Comparison of ENCODE assay signal across 17 cellular contexts in the genomic region with DNA sequence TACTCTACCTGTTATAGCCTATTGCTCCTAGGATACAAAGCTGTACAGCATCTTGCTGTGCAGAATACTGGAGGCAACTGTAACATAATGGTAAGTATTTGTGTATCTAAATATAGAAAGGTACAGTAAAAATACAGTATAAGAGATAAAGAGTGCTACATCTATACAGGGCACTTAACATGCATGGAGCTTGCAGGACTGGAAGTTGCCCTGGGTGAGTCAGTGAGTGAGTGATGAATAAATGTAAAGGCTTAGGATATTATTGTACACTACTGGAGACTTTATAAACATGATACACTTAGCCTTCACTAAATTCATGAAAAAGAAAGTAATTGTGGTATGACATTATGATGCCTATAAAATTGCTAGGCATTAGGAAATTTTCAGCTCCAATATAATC.
DNase-seq lines count a peak whose midpoint lies in the region; ATAC-seq and TF ChIP-seq lines count a peak whose summit lies in the region.
"Had no signal": no experiment of that assay in that cellular context is flagged by ENCODE, and none has a peak within 500 bp of the region (broad histone marks: within the 10 kb centered on the region; RNA-seq: fewer than 3 reads in every experiment).

No MANE protein-coding gene starts in this region.

- H3K4me2 ChIP-seq in mesenchymal stem cell (ENCODE audit: low read length, poor library complexity, severe bottlenecking) (no peak overlapping the region), mesendoderm (ENCODE audit: low read length) (no peak overlapping the region)
- H3K4me2 ChIP-seq: KMS-11, PC-9 had no signal

- H2BK12ac ChIP-seq in mesenchymal stem cell (ENCODE audit: low read length in 2 of 2) = no peak overlapping the region

- H2BK15ac ChIP-seq in mesenchymal stem cell (ENCODE audit: low read depth, poor library complexity, severe bottlenecking) = no peak overlapping the region
- H2BK15ac ChIP-seq in mesendoderm (replicated peaks; ENCODE audit: low read depth) = no peak overlapping the region

- H3K79me2 ChIP-seq in ACC112 (ENCODE audit: control insufficient read depth, insufficient read depth, low read length, unreplicated experiment) (no peaks in the 10 kb centered on the region), mesendoderm (ENCODE audit: control insufficient read depth, insufficient read depth, low read length) (no peaks in the 10 kb centered on the region)

- H3K36me3 ChIP-seq in ACC112 (ENCODE audit: insufficient read depth, low read length) = no peaks in the 10 kb centered on the region
- H3K36me3 ChIP-seq in SK-N-MC (ENCODE audit: insufficient read depth, low read length) = no peaks in the 10 kb centered on the region
- no peaks in the 10 kb centered on the region for H3K36me3 ChIP-seq in mesenchymal stem cell (ENCODE audit: control insufficient read depth in 1 of 2, insufficient read depth in 2 of 2, low read depth in 1 of 2, low read length in 2 of 2)
- H3K36me3 ChIP-seq in mesendoderm (ENCODE audit: control insufficient read depth, insufficient read depth, low read length) = no peaks in the 10 kb centered on the region
- H3K36me3 ChIP-seq: SJSA1 had no signal

- peaks cover 41% of the 10 kb centered on the region for H3K4me1 ChIP-seq in ACC112 (ENCODE audit: control insufficient read depth, insufficient read depth, low read length, unreplicated experiment)
- no peaks in the 10 kb centered on the region for H3K4me1 ChIP-seq in mesenchymal stem cell (ENCODE audit: control insufficient read depth, insufficient read depth, low read depth, low read length)
- H3K4me1 ChIP-seq in mesendoderm (ENCODE audit: control insufficient read depth, low read depth, low read length) = no peaks in the 10 kb centered on the region

- H4K8ac ChIP-seq in mesenchymal stem cell (ENCODE audit: low read length) (no peak overlapping the region), mesendoderm (ENCODE audit: low read depth, low read length) (no peak overlapping the region)

- H2BK120ac ChIP-seq in mesenchymal stem cell (ENCODE audit: low read depth, low read length) (no peak overlapping the region), mesendoderm (ENCODE audit: low read depth, low read length) (no peak overlapping the region)

- DNase-seq in HCEC 1CT (peak; percentile 26), SK-N-MC (ENCODE audit: low read depth, low spot score) (no peak), mesenchymal stem cell (peak; percentile 40), mesendoderm (no peak), GM13977 (ENCODE audit: low spot score) (no peak)
- DNase-seq: 8988T; DMS153; DND-41; NCI-H1048; NCI-H1694; NCI-H526; NK-92 treated with Interleukin-12 subunit alpha and Interleukin-12 subunit beta, amount 100 ng/mL, for 24 hours had no signal

- H2AFZ ChIP-seq in ACC112 (ENCODE audit: low read length, unreplicated experiment) (no peak overlapping the region), mesenchymal stem cell (ENCODE audit: low read depth, low read length) (no peak overlapping the region)
- H2AFZ ChIP-seq: PC-9 had no signal

- H4K91ac ChIP-seq in mesenchymal stem cell (ENCODE audit: low read length) = no peak overlapping the region

- no peak for ATAC-seq in HG03565 (IDR thresholded peaks at IDR 0.05; ENCODE audit: unreplicated experiment)

- no peak overlapping the region for H3K9ac ChIP-seq in SK-N-MC (ENCODE audit: insufficient read length)
- no peak overlapping the region for H3K9ac ChIP-seq in mesenchymal stem cell (ENCODE audit: low read length)
- H3K9ac ChIP-seq in mesendoderm (ENCODE audit: low read length) = no peak overlapping the region
- H3K9ac ChIP-seq: KMS-11 had no signal

- H3K27ac ChIP-seq in ACC112 (ENCODE audit: low read depth, low read length) (peak overlapping the region; percentile 12; the same call in 1 of the 2 replicates), SK-N-MC (peak overlapping the region; percentile 39), mesenchymal stem cell (ENCODE audit: low read length, poor library complexity, severe bottlenecking) (no peak overlapping the region), mesendoderm (ENCODE audit: low read depth, low read length) (no peak overlapping the region)
- H3K27ac ChIP-seq: KMS-11, PC-9, SJSA1 had no signal

- in situ Hi-C loops in GM13977 (cut with MboI; ENCODE audit: low pct_unique_long_range_greater_than_20kb, low sequenced_read_pairs, unreplicated experiment) = no loop called here

- H3K4ac ChIP-seq in mesenchymal stem cell (ENCODE audit: low read depth in 1 of 2, low read length in 2 of 2) = no peak overlapping the region
- H3K4ac ChIP-seq in mesendoderm (ENCODE audit: low read depth, low read length) = no peak overlapping the region

- no peak overlapping the region for H3K18ac ChIP-seq in mesenchymal stem cell (ENCODE audit: low read depth in 1 of 2, low read length in 2 of 2)
- H3K18ac ChIP-seq in mesendoderm (ENCODE audit: low read length) = no peak overlapping the region

- no peak overlapping the region for H3K56ac ChIP-seq in mesendoderm (ENCODE audit: low read length)

- H3K79me1 ChIP-seq in mesenchymal stem cell (replicated peaks; ENCODE audit: low read length, poor library complexity, severe bottlenecking) (no peaks in the 10 kb centered on the region), mesendoderm (ENCODE audit: low read length) (no peaks in the 10 kb centered on the region)

- H2AK5ac ChIP-seq in mesenchymal stem cell (ENCODE audit: low read length, severe bottlenecking) = no peak overlapping the region
- H2AK5ac ChIP-seq in mesendoderm (ENCODE audit: low read length) = no peak overlapping the region

- H4K5ac ChIP-seq in mesendoderm (ENCODE audit: low read length) = no peak overlapping the region

- TF ChIP-seq CTCF in GM13977 (IDR thresholded peaks at IDR 0.05; ENCODE audit: extremely low read depth, insufficient read depth, missing control alignments) = no peak

- H3K23ac ChIP-seq in mesenchymal stem cell (ENCODE audit: low read length in 2 of 2) (no peak overlapping the region), mesendoderm (ENCODE audit: low read length) (no peak overlapping the region)

- H3K9me3 ChIP-seq in SK-N-MC (ENCODE audit: low read depth, low read length) (no peaks in the 10 kb centered on the region), mesenchymal stem cell (ENCODE audit: control insufficient read depth, low read length) (no peaks in the 10 kb centered on the region)
- H3K9me3 ChIP-seq: SJSA1 had no signal

- H3K4me3 ChIP-seq in ACC112 (ENCODE audit: low read depth, low read length) (no peak overlapping the region), SK-N-MC (0 out of 2 replicates have a peak overlapping the region, but pooled peaks have one; percentile 0), mesenchymal stem cell (ENCODE audit: insufficient read depth in 1 of 2, low read depth in 1 of 2, low read length in 2 of 2) (no peak overlapping the region), mesendoderm (ENCODE audit: low read length) (no peak overlapping the region)
- H3K4me3 ChIP-seq: PC-9, SJSA1 had no signal

- H2BK5ac ChIP-seq in mesenchymal stem cell (ENCODE audit: low read depth, low read length, poor library complexity, severe bottlenecking) (no peak overlapping the region), mesendoderm (ENCODE audit: low read length) (no peak overlapping the region)

- H3K27me3 ChIP-seq in ACC112 (ENCODE audit: insufficient read depth, low read length) (no peaks in the 10 kb centered on the region), mesenchymal stem cell (ENCODE audit: control insufficient read depth in 1 of 2, insufficient read depth in 1 of 2, low read length in 2 of 2) (peaks cover 0 to 5% of the 10 kb centered on the region in 2 experiments), mesendoderm (ENCODE audit: insufficient read depth, low read length, poor library complexity) (no peaks in the 10 kb centered on the region)
- H3K27me3 ChIP-seq: SJSA1 had no signal

- H3K14ac ChIP-seq in mesenchymal stem cell (ENCODE audit: low read length in 2 of 2) = no peak overlapping the region

Comparison
In these comparisons a context has a peak if more than half of its experiments do, and no peak if none do; other contexts are left out.
1. H3K27ac ChIP-seq: peak in ACC112 (single experiment) and SK-N-MC (single experiment); none in mesenchymal stem cell (single experiment) and mesendoderm (single experiment).
2. DNase-seq: peak in HCEC 1CT (single experiment) and mesenchymal stem cell (single experiment); none in SK-N-MC (single experiment), mesendoderm (single experiment) and GM13977 (single experiment).